ENCODE assay signal across 1 cellular context in the genomic region with DNA sequence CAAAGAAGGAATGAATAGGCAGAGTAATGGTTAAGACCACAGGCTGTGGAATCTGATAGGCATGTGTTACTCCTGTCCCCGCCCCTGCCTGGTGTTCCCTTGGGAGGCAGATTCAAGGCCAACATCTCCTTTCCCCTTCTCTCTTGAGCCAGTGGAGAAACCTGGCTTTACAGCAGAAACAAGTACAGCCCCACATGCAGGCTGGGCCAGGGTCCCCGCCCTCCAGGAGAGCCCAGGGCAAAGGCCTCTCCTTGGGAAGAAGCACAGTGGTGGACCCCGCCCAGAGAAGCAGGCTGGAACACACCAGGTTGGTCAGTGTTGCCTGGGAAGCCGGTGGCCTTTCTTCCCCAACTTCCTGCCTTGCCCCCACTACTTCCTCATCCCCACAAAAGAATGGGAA.
TF ChIP-seq lines count a peak whose summit lies in the region.

No MANE protein-coding gene starts in this region.

TF ChIP-seq in H1, 55 proteins besides CTCF, POLR2A, EP300 and RAD21:
- TF ChIP-seq KDM5A (IDR thresholded peaks at IDR 0.05; ENCODE audit: low read length) (no peak), RFX5 (IDR thresholded peaks at IDR 0.05; ENCODE audit: borderline replicate concordance, low read depth, low read length) (no peak), PHF8 (conservative IDR thresholded peaks at IDR 0.05; ENCODE audit: low read depth, low read length) (no peak), GTF2F1 (IDR thresholded peaks at IDR 0.05; ENCODE audit: borderline replicate concordance, low read depth, low read length) (no peak), EZH2 (IDR thresholded peaks at IDR 0.05; ENCODE audit: low read depth, low read length, severe bottlenecking) (no peak), SP4 (IDR thresholded peaks at IDR 0.05; ENCODE audit: low read length) (no peak), CEBPB (IDR thresholded peaks at IDR 0.05; ENCODE audit: low read depth, low read length) (no peak), SIRT6 (IDR thresholded peaks at IDR 0.05; ENCODE audit: low read length) (no peak), BRCA1 (IDR thresholded peaks at IDR 0.05; ENCODE audit: low read depth, low read length) (no peak), TEAD4 (IDR thresholded peaks at IDR 0.05; ENCODE audit: low read depth, low read length) (no peak), KDM4A (IDR thresholded peaks at IDR 0.05; ENCODE audit: low read depth, low read length, severe bottlenecking) (no peak), ZNF274 (IDR thresholded peaks at IDR 0.05; ENCODE audit: borderline replicate concordance, extremely low read depth, low read length) (no peak)
- TF ChIP-seq, protein P1, sequence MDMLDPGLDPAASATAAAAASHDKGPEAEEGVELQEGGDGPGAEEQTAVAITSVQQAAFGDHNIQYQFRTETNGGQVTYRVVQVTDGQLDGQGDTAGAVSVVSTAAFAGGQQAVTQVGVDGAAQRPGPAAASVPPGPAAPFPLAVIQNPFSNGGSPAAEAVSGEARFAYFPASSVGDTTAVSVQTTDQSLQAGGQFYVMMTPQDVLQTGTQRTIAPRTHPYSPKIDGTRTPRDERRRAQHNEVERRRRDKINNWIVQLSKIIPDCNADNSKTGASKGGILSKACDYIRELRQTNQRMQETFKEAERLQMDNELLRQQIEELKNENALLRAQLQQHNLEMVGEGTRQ (IDR thresholded peaks at IDR 0.05; ENCODE audit: low read length): no peak
- TF ChIP-seq, protein P2, sequence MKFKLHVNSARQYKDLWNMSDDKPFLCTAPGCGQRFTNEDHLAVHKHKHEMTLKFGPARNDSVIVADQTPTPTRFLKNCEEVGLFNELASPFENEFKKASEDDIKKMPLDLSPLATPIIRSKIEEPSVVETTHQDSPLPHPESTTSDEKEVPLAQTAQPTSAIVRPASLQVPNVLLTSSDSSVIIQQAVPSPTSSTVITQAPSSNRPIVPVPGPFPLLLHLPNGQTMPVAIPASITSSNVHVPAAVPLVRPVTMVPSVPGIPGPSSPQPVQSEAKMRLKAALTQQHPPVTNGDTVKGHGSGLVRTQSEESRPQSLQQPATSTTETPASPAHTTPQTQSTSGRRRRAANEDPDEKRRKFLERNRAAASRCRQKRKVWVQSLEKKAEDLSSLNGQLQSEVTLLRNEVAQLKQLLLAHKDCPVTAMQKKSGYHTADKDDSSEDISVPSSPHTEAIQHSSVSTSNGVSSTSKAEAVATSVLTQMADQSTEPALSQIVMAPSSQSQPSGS (IDR thresholded peaks at IDR 0.05; ENCODE audit: low read length): no peak
